ENCODE assay signal across 12 cellular contexts in genomic region chr9:136529516-136530471, GRCh38. TPM values are rescaled to one million over a fixed set of nuclear protein-coding genes. Genes with fewer than 3 reads are reported as not detected.
DNase-seq lines count a peak whose midpoint lies in the region; ATAC-seq and TF ChIP-seq lines count a peak whose summit lies in the region.
"Had no signal": no experiment of that assay in that cellular context is flagged by ENCODE, and none has a peak within 500 bp of the region (broad histone marks: within the 10 kb centered on the region; RNA-seq: fewer than 3 reads in every experiment).

No MANE protein-coding gene starts in this region.

- H2BK15ac ChIP-seq in neuronal stem cell (ENCODE audit: low read length): peak overlapping the region; percentile 99

- H4K91ac ChIP-seq in neuronal stem cell (ENCODE audit: low read depth, low read length, poor library complexity): no peak overlapping the region

- peak overlapping the region; percentile 92 for H3K18ac ChIP-seq in neuronal stem cell (ENCODE audit: low read length)

- no CpG with 5 or more reads among the region's 41 CpGs for WGBS in neuronal stem cell (ENCODE audit: extremely low coverage in 2 of 2, insufficient read length in 2 of 2, insufficient replicate concordance in 1 of 2), 2 donors

- peak overlapping the region; percentile 11 for H3K4me2 ChIP-seq in neuronal stem cell (ENCODE audit: insufficient read depth, low read length, poor library complexity, severe bottlenecking)
- H3K4me2 ChIP-seq: PC-9 had no signal

- H3K9me3 Mint-ChIP-seq in CD4-positive, CD25-positive, alpha-beta regulatory T cell: no peaks in the 10 kb centered on the region
- no peaks in the 10 kb centered on the region for H3K9me3 Mint-ChIP-seq in endothelial cell (ENCODE audit: unreplicated experiment)

- peak overlapping the region in 1 of 4 donors; percentile 11 for H3K4me3 Mint-ChIP-seq in CD4-positive, CD25-positive, alpha-beta regulatory T cell
- H3K4me3 Mint-ChIP-seq in endothelial cell (ENCODE audit: unreplicated experiment): no peak overlapping the region

- H3K9me3 ChIP-seq in CD4-positive, CD25-positive, alpha-beta regulatory T cell (ENCODE audit: control insufficient read depth in 2 of 2, low read length in 2 of 2): no peaks in the 10 kb centered on the region
- peaks cover 0 to 2% of the 10 kb centered on the region in 2 donors for H3K9me3 ChIP-seq in neuronal stem cell (replicated peaks in 1 of 2; ENCODE audit: control insufficient read depth in 2 of 2, insufficient read depth in 1 of 2, low read depth in 1 of 2, low read length in 2 of 2)

- no peak overlapping the region for H3K4me3 ChIP-seq in CD4-positive, CD25-positive, alpha-beta regulatory T cell (ENCODE audit: low read depth, low read length)
- H3K4me3 ChIP-seq in Jurkat, Clone E6-1 (ENCODE audit: low read length): peak overlapping the region; percentile 38
- no peak overlapping the region for H3K4me3 ChIP-seq in neuronal stem cell (ENCODE audit: low read length in 2 of 2)
- H3K4me3 ChIP-seq: PC-9 had no signal

- H3K27me3 Mint-ChIP-seq in CD4-positive, CD25-positive, alpha-beta regulatory T cell: no peaks in the 10 kb centered on the region
- peaks cover 13% of the 10 kb centered on the region for H3K27me3 Mint-ChIP-seq in endothelial cell (ENCODE audit: unreplicated experiment)

- peak overlapping the region in 1 of 3 donors; percentile 52 for H3K27ac Mint-ChIP-seq in CD4-positive, CD25-positive, alpha-beta regulatory T cell
- peak overlapping the region; percentile 95 for H3K27ac Mint-ChIP-seq in endothelial cell (ENCODE audit: unreplicated experiment)

- no peak overlapping the region for H3K4ac ChIP-seq in neuronal stem cell (ENCODE audit: low read length)

- H3K27ac ChIP-seq in CD4-positive, CD25-positive, alpha-beta regulatory T cell (ENCODE audit: insufficient read depth, low read length, poor library complexity, severe bottlenecking): peak overlapping the region; percentile 5
- peak overlapping the region; percentile 78 for H3K27ac ChIP-seq in neuronal stem cell (replicated peaks; ENCODE audit: low read length)
- H3K27ac ChIP-seq: PC-9 had no signal

- no peak overlapping the region for H3K9ac ChIP-seq in neuronal stem cell (ENCODE audit: low read depth, low read length, poor library complexity)

- peak overlapping the region; percentile 41 for H2BK12ac ChIP-seq in neuronal stem cell (ENCODE audit: low read length)

- H3K36me3 Mint-ChIP-seq in CD4-positive, CD25-positive, alpha-beta regulatory T cell: no peaks in the 10 kb centered on the region
- peaks cover 6% of the 10 kb centered on the region for H3K36me3 Mint-ChIP-seq in endothelial cell (ENCODE audit: low read depth, unreplicated experiment)

- H3K14ac ChIP-seq in neuronal stem cell (ENCODE audit: low read length): peak overlapping the region; percentile 89

- H2BK120ac ChIP-seq in neuronal stem cell (ENCODE audit: low read depth, low read length): no peak overlapping the region

- no peak for TF ChIP-seq CTCF in endothelial cell (IDR thresholded peaks at IDR 0.05; ENCODE audit: unreplicated experiment)

- H3K23ac ChIP-seq in neuronal stem cell (ENCODE audit: low read depth, low read length, poor library complexity): peak overlapping the region; percentile 85

- H3K4me1 Mint-ChIP-seq in CD4-positive, CD25-positive, alpha-beta regulatory T cell: peaks cover 0 to 43% (median 15%) of the 10 kb centered on the region in 4 donors
- H3K4me1 Mint-ChIP-seq in endothelial cell (ENCODE audit: unreplicated experiment): peaks cover 34% of the 10 kb centered on the region

- H3K27me3 ChIP-seq in CD4-positive, CD25-positive, alpha-beta regulatory T cell (ENCODE audit: control insufficient read depth, insufficient read depth, low read length): no peaks in the 10 kb centered on the region
- no peaks in the 10 kb centered on the region for H3K27me3 ChIP-seq in neuronal stem cell (ENCODE audit: control insufficient read depth in 3 of 3, insufficient read depth in 3 of 3, low read depth in 1 of 3, low read length in 3 of 3)

- no peak for DNase-seq in CD4-positive, CD25-positive, alpha-beta regulatory T cell
- DNase-seq in Jurkat, Clone E6-1 (ENCODE audit: low read depth, low spot score): peak; percentile 65
- peak; percentile 81 for DNase-seq in endothelial cell (ENCODE audit: low spot score)
- DNase-seq in neuronal stem cell (ENCODE audit: low spot score): no peak
- no peak for DNase-seq in HPDE6-E6E7 (ENCODE audit: extremely low spot score)
- DNase-seq: C1 segment of cervical spinal cord; NCI-H187; PC-9; stimulated activated CD4-positive, alpha-beta T cell treated with anti-CD3 and anti-CD28 coated beads, Interleukin-1b, Interleukin-23, amount 100 ng/mL, for 48 hours had no signal

- H3K79me1 ChIP-seq in neuronal stem cell (ENCODE audit: low read depth, low read length): peaks cover 47% of the 10 kb centered on the region

- no peak overlapping the region for H2AFZ ChIP-seq in neuronal stem cell (ENCODE audit: low read length)
- H2AFZ ChIP-seq: PC-9 had no signal

- H3K4me1 ChIP-seq in CD4-positive, CD25-positive, alpha-beta regulatory T cell (ENCODE audit: control insufficient read depth, insufficient read depth, low read length, poor library complexity, severe bottlenecking): peaks cover 61% of the 10 kb centered on the region
- peaks cover 0 to 59% of the 10 kb centered on the region in 2 donors for H3K4me1 ChIP-seq in neuronal stem cell (ENCODE audit: control insufficient read depth in 2 of 2, insufficient read depth in 1 of 2, low read depth in 1 of 2, low read length in 2 of 2)

- H3K36me3 ChIP-seq in CD4-positive, CD25-positive, alpha-beta regulatory T cell (ENCODE audit: control insufficient read depth, insufficient read depth, low read length): no peaks in the 10 kb centered on the region
- H3K36me3 ChIP-seq in neuronal stem cell (replicated peaks in 1 of 2; ENCODE audit: control insufficient read depth in 2 of 2, insufficient read depth in 2 of 2, low read length in 2 of 2): peaks cover 16 to 42% of the 10 kb centered on the region in 2 donors

- ATAC-seq in CD4-positive, CD25-positive, alpha-beta regulatory T cell (ENCODE audit: low read depth in 2 of 2): no peak
- ATAC-seq in HG03571 (IDR thresholded peaks at IDR 0.05; ENCODE audit: unreplicated experiment) (no peak), GM18498 (IDR thresholded peaks at IDR 0.05; ENCODE audit: unreplicated experiment) (no peak), HG02759 (IDR thresholded peaks at IDR 0.05; ENCODE audit: unreplicated experiment) (no peak)

- H4K8ac ChIP-seq in neuronal stem cell (ENCODE audit: low read depth, low read length): no peak overlapping the region

- H2BK5ac ChIP-seq in neuronal stem cell (ENCODE audit: low read length): peak overlapping the region; percentile 93

- H2AK5ac ChIP-seq in neuronal stem cell (ENCODE audit: low read depth, low read length): peak overlapping the region; percentile 98

RNA-seq across cellular contexts. Expression of gene NOTCH1, which starts 16.1 kb away (rescaled TPM):
- 52.3 TPM for total RNA-seq in CD4-positive, CD25-positive, alpha-beta regulatory T cell
- polyA plus RNA-seq in CD4-positive, CD25-positive, alpha-beta regulatory T cell: 1 to 10 TPM; 1.2 to 1.7 (median 1.5) TPM
- polyA plus RNA-seq in Jurkat, Clone E6-1 (2012; ENCODE audit: insufficient read depth, insufficient read length): 15.5 TPM
- 312 TPM for total RNA-seq in endothelial cell (ENCODE audit: unreplicated experiment)
- 32.9 TPM for polyA plus RNA-seq in neuronal stem cell (2013, experiment 1 of 2)
- 33.2 TPM for polyA plus RNA-seq in neuronal stem cell (2013, experiment 2 of 2)

RNA-seq across cellular contexts. Expression of gene SEC16A, which starts 47.0 kb away (rescaled TPM):
- total RNA-seq in CD4-positive, CD25-positive, alpha-beta regulatory T cell: 74.4 TPM
- 10 to 100 TPM; 17.7 to 22.7 (median 21.1) TPM for polyA plus RNA-seq in CD4-positive, CD25-positive, alpha-beta regulatory T cell
- 40.8 TPM for polyA plus RNA-seq in Jurkat, Clone E6-1 (2012; ENCODE audit: insufficient read depth, insufficient read length)
- 79.5 TPM for total RNA-seq in endothelial cell (ENCODE audit: unreplicated experiment)
- 14.7 TPM for polyA plus RNA-seq in neuronal stem cell (2013, experiment 1 of 2)
- polyA plus RNA-seq in neuronal stem cell (2013, experiment 2 of 2): 15.9 TPM

Comparison
In these comparisons a context has a peak if more than half of its experiments do, and no peak if none do; other contexts are left out.
1. DNase-seq: peak in Jurkat, Clone E6-1 (single experiment) and endothelial cell (single experiment); none in CD4-positive, CD25-positive, alpha-beta regulatory T cell (0 of 3), neuronal stem cell (single experiment) and HPDE6-E6E7 (single experiment).